Comparison of ENCODE assay signal across 11 cellular contexts in genomic region chr11:34405079-34405858, GRCh38. TPM values are rescaled to one million over a fixed set of nuclear protein-coding genes. Genes with fewer than 3 reads are reported as not detected.
DNase-seq lines count a peak whose midpoint lies in the region; ATAC-seq and TF ChIP-seq lines count a peak whose summit lies in the region.
"Had no signal": no experiment of that assay in that cellular context is flagged by ENCODE, and none has a peak within 500 bp of the region (broad histone marks: within the 10 kb centered on the region; RNA-seq: fewer than 3 reads in every experiment).

No MANE protein-coding gene starts in this region.

- H3K4me3 Mint-ChIP-seq in activated naive CD4-positive, alpha-beta T cell treated with anti-CD3 and anti-CD28 coated beads, Interleukin-2, amount 50 U/mL, for 24 hours: no peak overlapping the region
- H3K4me3 Mint-ChIP-seq in activated naive CD4-positive, alpha-beta T cell treated with anti-CD3 and anti-CD28 coated beads, Interleukin-2, amount 10 ng/mL, durations not matched to agents 7 days and 5 days: no peak overlapping the region
- H3K4me3 Mint-ChIP-seq in effector memory CD8-positive, alpha-beta T cell: peak overlapping the region; percentile 7 to 42

- no peaks in the 10 kb centered on the region for H3K9me3 Mint-ChIP-seq in activated naive CD4-positive, alpha-beta T cell treated with anti-CD3 and anti-CD28 coated beads, Interleukin-2, amount 50 U/mL, for 24 hours
- no peaks in the 10 kb centered on the region for H3K9me3 Mint-ChIP-seq in activated naive CD4-positive, alpha-beta T cell treated with anti-CD3 and anti-CD28 coated beads, Interleukin-2, amount 10 ng/mL, durations not matched to agents 7 days and 5 days
- no peaks in the 10 kb centered on the region for H3K9me3 Mint-ChIP-seq in effector memory CD8-positive, alpha-beta T cell

- no peaks in the 10 kb centered on the region for H3K27me3 ChIP-seq in thoracic aorta (replicated peaks; ENCODE audit: insufficient read depth)
- H3K27me3 ChIP-seq: upper lobe of left lung had no signal

- H3K9me3 ChIP-seq in thoracic aorta: no peaks in the 10 kb centered on the region
- H3K9me3 ChIP-seq: upper lobe of left lung had no signal

- DNase-seq in activated naive CD4-positive, alpha-beta T cell treated with anti-CD3 and anti-CD28 coated beads, Interleukin-2, amount 10 ng/mL, durations not matched to agents 7 days and 5 days: no peak
- DNase-seq in NB4 (ENCODE audit: low read depth): peak; percentile 30
- DNase-seq in effector memory CD8-positive, alpha-beta T cell: no peak
- no peak for DNase-seq in thoracic aorta (ENCODE audit: low spot score)
- DNase-seq in dedifferentiated amniotic fluid mesenchymal stem cell (ENCODE audit: extremely low spot score): no peak
- DNase-seq in NCI-H446 (lab: John Stamatoyannopoulos, UW): no peak
- DNase-seq: DMS79 treated with DMSO at 0.1 percent for 48 hours, NCI-H1436 treated with DMSO at 0.1 percent for 48 hours, upper lobe of left lung had no signal

- no peak for TF ChIP-seq POLR2A in NB4 (IDR thresholded peaks at IDR 0.05; ENCODE audit: extremely low read depth, insufficient read length)

- CTCF ChIA-PET in activated naive CD4-positive, alpha-beta T cell treated with anti-CD3 and anti-CD28 coated beads, Interleukin-2, amount 10 ng/mL, durations not matched to agents 7 days and 5 days (lab: Charles Lee): no interaction called here

- peak; percentile 24 for ATAC-seq in effector memory CD8-positive, alpha-beta T cell (replicated peaks)
- ATAC-seq in thoracic aorta (ENCODE audit: insufficient number of reproducible peaks, low FRiP score, low read depth) (peak; percentile 43), GM18870 (IDR thresholded peaks at IDR 0.05; ENCODE audit: unreplicated experiment) (no peak)

- H3K27ac ChIP-seq in thoracic aorta: no peak overlapping the region
- H3K27ac ChIP-seq: upper lobe of left lung had no signal

- no peaks in the 10 kb centered on the region for H3K4me1 ChIP-seq in thoracic aorta (ENCODE audit: control insufficient read depth in 1 of 2, low read depth in 2 of 2)
- H3K4me1 ChIP-seq: upper lobe of left lung had no signal

- H3K27ac Mint-ChIP-seq in activated naive CD4-positive, alpha-beta T cell treated with anti-CD3 and anti-CD28 coated beads, Interleukin-2, amount 50 U/mL, for 24 hours: peak overlapping the region; percentile 78
- H3K27ac Mint-ChIP-seq in activated naive CD4-positive, alpha-beta T cell treated with anti-CD3 and anti-CD28 coated beads, Interleukin-2, amount 10 ng/mL, durations not matched to agents 7 days and 5 days: no peak overlapping the region
- peak overlapping the region in 1 of 2 donors; percentile 47 for H3K27ac Mint-ChIP-seq in effector memory CD8-positive, alpha-beta T cell

- TF ChIP-seq CTCF in NB4 (IDR thresholded peaks at IDR 0.05; ENCODE audit: low read depth, low read length) (no peak), thoracic aorta (IDR thresholded peaks at IDR 0.05) (no peak)

- H3K36me3 ChIP-seq in thoracic aorta: no peaks in the 10 kb centered on the region
- H3K36me3 ChIP-seq: upper lobe of left lung had no signal

- no peaks in the 10 kb centered on the region for H3K36me3 Mint-ChIP-seq in activated naive CD4-positive, alpha-beta T cell treated with anti-CD3 and anti-CD28 coated beads, Interleukin-2, amount 50 U/mL, for 24 hours
- no peaks in the 10 kb centered on the region for H3K36me3 Mint-ChIP-seq in activated naive CD4-positive, alpha-beta T cell treated with anti-CD3 and anti-CD28 coated beads, Interleukin-2, amount 10 ng/mL, durations not matched to agents 7 days and 5 days
- no peaks in the 10 kb centered on the region for H3K36me3 Mint-ChIP-seq in effector memory CD8-positive, alpha-beta T cell (ENCODE audit: insufficient read depth)

- H3K4me1 Mint-ChIP-seq in activated naive CD4-positive, alpha-beta T cell treated with anti-CD3 and anti-CD28 coated beads, Interleukin-2, amount 50 U/mL, for 24 hours: peaks cover 13% of the 10 kb centered on the region
- H3K4me1 Mint-ChIP-seq in activated naive CD4-positive, alpha-beta T cell treated with anti-CD3 and anti-CD28 coated beads, Interleukin-2, amount 10 ng/mL, durations not matched to agents 7 days and 5 days: no peaks in the 10 kb centered on the region
- peaks cover 10% of the 10 kb centered on the region in 2 donors for H3K4me1 Mint-ChIP-seq in effector memory CD8-positive, alpha-beta T cell (ENCODE audit: low read depth in 2 of 2)

- H3K27me3 Mint-ChIP-seq in activated naive CD4-positive, alpha-beta T cell treated with anti-CD3 and anti-CD28 coated beads, Interleukin-2, amount 50 U/mL, for 24 hours: peaks cover 19% of the 10 kb centered on the region
- H3K27me3 Mint-ChIP-seq in activated naive CD4-positive, alpha-beta T cell treated with anti-CD3 and anti-CD28 coated beads, Interleukin-2, amount 10 ng/mL, durations not matched to agents 7 days and 5 days: peaks cover 23% of the 10 kb centered on the region
- peaks cover 39 to 48% of the 10 kb centered on the region in 2 donors for H3K27me3 Mint-ChIP-seq in effector memory CD8-positive, alpha-beta T cell

- no peak overlapping the region for H3K4me3 ChIP-seq in NB4 (ENCODE audit: low read depth, low read length)
- peak overlapping the region; percentile 30 for H3K4me3 ChIP-seq in thoracic aorta

RNA-seq across cellular contexts. Expression of gene CAT, which starts 33.5 kb away (rescaled TPM):
- total RNA-seq in thoracic aorta: 10 to 100 TPM; 54.7 to 65.3 TPM

RNA-seq across cellular contexts. Expression of gene ABTB2, which starts 47.5 kb away (rescaled TPM):
- total RNA-seq in thoracic aorta: 10 to 100 TPM; 12.3 to 31.0 TPM

Comparison
In these comparisons a context has a peak if more than half of its experiments do, and no peak if none do; other contexts are left out.
1. H3K4me3 Mint-ChIP-seq: peak in effector memory CD8-positive, alpha-beta T cell (2 of 2); none in activated naive CD4-positive, alpha-beta T cell treated with anti-CD3 and anti-CD28 coated beads, Interleukin-2, amount 50 U/mL, for 24 hours (single experiment) and activated naive CD4-positive, alpha-beta T cell treated with anti-CD3 and anti-CD28 coated beads, Interleukin-2, amount 10 ng/mL, durations not matched to agents 7 days and 5 days (single experiment).